ENCODE assay signal across 8 cellular contexts in genomic region chr17:81901167-81902022, GRCh38. TPM values are rescaled to one million over a fixed set of nuclear protein-coding genes. Genes with fewer than 3 reads are reported as not detected.
DNase-seq lines count a peak whose midpoint lies in the region; ATAC-seq and TF ChIP-seq lines count a peak whose summit lies in the region.
"Had no signal": no experiment of that assay in that cellular context is flagged by ENCODE, and none has a peak within 500 bp of the region (broad histone marks: within the 10 kb centered on the region; RNA-seq: fewer than 3 reads in every experiment).

No MANE protein-coding gene starts in this region.

- H3K27me3 Mint-ChIP-seq in activated CD8-positive, alpha-beta T cell treated with anti-CD3 and anti-CD28 coated beads for 36 hours, result peaks cover 6% of the 10 kb centered on the region

- H3K4me3 Mint-ChIP-seq in activated CD8-positive, alpha-beta T cell treated with anti-CD3 and anti-CD28 coated beads for 36 hours, result no peak overlapping the region

- 0 out of 2 replicates have a peak, but pooled peaks cover 4% of the 10 kb centered on the region for H3K4me1 ChIP-seq in HEK293 (ENCODE audit: control insufficient read depth, insufficient read depth, low read length)

- H3K27ac ChIP-seq in HEK293 (ENCODE audit: extremely low read depth, low read depth, low read length), result no peak overlapping the region
- no peak overlapping the region for H3K27ac ChIP-seq in skin epidermis

- H3K4me1 Mint-ChIP-seq in activated CD8-positive, alpha-beta T cell treated with anti-CD3 and anti-CD28 coated beads for 36 hours (ENCODE audit: low read depth), result peaks cover 2% of the 10 kb centered on the region

- no peak overlapping the region for H3K4me3 ChIP-seq in HEK293 (ENCODE audit: low read depth, low read length)
- peak overlapping the region; percentile 55; the same call in 1 of the 2 replicates for H3K4me3 ChIP-seq in iPS-18c (ENCODE audit: insufficient read depth, low read depth, low read length)
- peak overlapping the region in 5 of 7 experiments; percentile 11 to 44 (median 21) for H3K4me3 ChIP-seq in skin epidermis
- H3K4me3 ChIP-seq: MG63 had no signal

- TF ChIP-seq CTCF in HEK293 (tag by site-specific recombination; IDR thresholded peaks at IDR 0.05), result no peak
- TF ChIP-seq CTCF in activated CD8-positive, alpha-beta T cell treated with anti-CD3 and anti-CD28 coated beads for 36 hours (IDR thresholded peaks at IDR 0.05), result no peak

- intact Hi-C loops in activated CD8-positive, alpha-beta T cell treated with anti-CD3 and anti-CD28 coated beads for 36 hours (cut with micrococcal nuclease), result no loop called here

- H3K36me3 Mint-ChIP-seq in activated CD8-positive, alpha-beta T cell treated with anti-CD3 and anti-CD28 coated beads for 36 hours (ENCODE audit: low read depth), result peaks cover 9% of the 10 kb centered on the region

- POLR2A ChIA-PET in HEK293 (lab: Yijun Ruan, JAX), result interaction anchor here (1.1 to 2.2 kb wide), 2 partner anchors 8 to 121 kb away, joined by 4 to 6 read pairs; partner anchors contain the start of genes CENPX and LRRC45
- POLR2A ChIA-PET in activated CD8-positive, alpha-beta T cell treated with anti-CD3 and anti-CD28 coated beads for 36 hours (lab: Charles Lee), result interaction anchor here (1.0 to 3.5 kb wide), 3 partner anchors 8 to 16 kb away, joined by 3 to 14 read pairs (median 3); partner anchors contain the start of genes ALYREF and ANAPC11

- no peaks in the 10 kb centered on the region for H3K9me3 ChIP-seq in HEK293 (ENCODE audit: control insufficient read depth, insufficient read depth, low read depth, low read length)
- H3K9me3 ChIP-seq in iPS-18c (ENCODE audit: control insufficient read depth, insufficient read depth, low read length), result no peaks in the 10 kb centered on the region
- H3K9me3 ChIP-seq: MG63 had no signal

- peaks cover 20 to 72% of the 10 kb centered on the region in 2 experiments for H3K36me3 ChIP-seq in HEK293 (ENCODE audit: control insufficient read depth in 2 of 2, insufficient read depth in 1 of 2, low read length in 2 of 2)

- peak; percentile 25 for ATAC-seq in activated CD8-positive, alpha-beta T cell treated with anti-CD3 and anti-CD28 coated beads for 36 hours
- no peak for ATAC-seq in GM21526 (IDR thresholded peaks at IDR 0.05; ENCODE audit: low FRiP score, unreplicated experiment)

- no peak overlapping the region for H3K27ac Mint-ChIP-seq in activated CD8-positive, alpha-beta T cell treated with anti-CD3 and anti-CD28 coated beads for 36 hours

- CTCF ChIA-PET in HEK293 (lab: Yijun Ruan, JAX), result interaction anchor here (0.9 kb wide), 1 partner anchor 205 kb away, joined by 5 read pairs; no protein-coding TSS in a partner anchor
- CTCF ChIA-PET in activated CD8-positive, alpha-beta T cell treated with anti-CD3 and anti-CD28 coated beads for 36 hours (lab: Charles Lee), result no interaction called here

- H3K9me3 Mint-ChIP-seq in activated CD8-positive, alpha-beta T cell treated with anti-CD3 and anti-CD28 coated beads for 36 hours, result no peaks in the 10 kb centered on the region

- DNase-seq in activated CD8-positive, alpha-beta T cell treated with anti-CD3 and anti-CD28 coated beads for 36 hours, result no peak
- DNase-seq in cerebellum (ENCODE audit: low spot score) (no peak), hypothalamus (lab: John Stamatoyannopoulos, UW) (no peak)
- DNase-seq: MG63 had no signal

TF ChIP-seq in HEK293, 187 proteins besides CTCF, POLR2A, EP300 and RAD21 (continues in another document):
- TF ChIP-seq EGR2 (tag by site-specific recombination; IDR thresholded peaks at IDR 0.05; ENCODE audit: low read depth) (peak; percentile 5; the same call in 1 of the 2 replicates), ZNF175 (tag by site-specific recombination; IDR thresholded peaks at IDR 0.05) (no peak), ZBTB44 (tag by site-specific recombination; IDR thresholded peaks at IDR 0.05) (no peak), KLF1 (tag by site-specific recombination; IDR thresholded peaks at IDR 0.05) (no peak), ZNF624 (tag by site-specific recombination; IDR thresholded peaks at IDR 0.05) (no peak), HIC1 (tag by site-specific recombination; IDR thresholded peaks at IDR 0.05) (peak; percentile 67; the same call in 1 of the 2 replicates), OSR2 (tag by site-specific recombination; IDR thresholded peaks at IDR 0.05) (no peak), ZFHX2 (tag by site-specific recombination; conservative IDR thresholded peaks at IDR 0.05) (peak; percentile 16), ZNF658 (tag by site-specific recombination; IDR thresholded peaks at IDR 0.05) (no peak), ZNF600 (tag by site-specific recombination; IDR thresholded peaks at IDR 0.05) (no peak), GLIS1 (tag by site-specific recombination; IDR thresholded peaks at IDR 0.05) (no peak), ZBTB17 (tag by site-specific recombination; IDR thresholded peaks at IDR 0.05) (peak; percentile 23; the same call in 1 of the 2 replicates), ZFP37 (tag by site-specific recombination; IDR thresholded peaks at IDR 0.05) (no peak), ZNF24 (tag by site-specific recombination; IDR thresholded peaks at IDR 0.05) (no peak), ZBTB20 (tag by site-specific recombination; IDR thresholded peaks at IDR 0.05) (no peak), ZEB2 (tag by site-specific recombination; IDR thresholded peaks at IDR 0.05) (no peak), ZNF223 (tag by site-specific recombination; IDR thresholded peaks at IDR 0.05) (no peak), GLI4 (tag by site-specific recombination; IDR thresholded peaks at IDR 0.05) (no peak), ZNF184 (tag by site-specific recombination; IDR thresholded peaks at IDR 0.05) (no peak)
- TF ChIP-seq, protein P1, sequence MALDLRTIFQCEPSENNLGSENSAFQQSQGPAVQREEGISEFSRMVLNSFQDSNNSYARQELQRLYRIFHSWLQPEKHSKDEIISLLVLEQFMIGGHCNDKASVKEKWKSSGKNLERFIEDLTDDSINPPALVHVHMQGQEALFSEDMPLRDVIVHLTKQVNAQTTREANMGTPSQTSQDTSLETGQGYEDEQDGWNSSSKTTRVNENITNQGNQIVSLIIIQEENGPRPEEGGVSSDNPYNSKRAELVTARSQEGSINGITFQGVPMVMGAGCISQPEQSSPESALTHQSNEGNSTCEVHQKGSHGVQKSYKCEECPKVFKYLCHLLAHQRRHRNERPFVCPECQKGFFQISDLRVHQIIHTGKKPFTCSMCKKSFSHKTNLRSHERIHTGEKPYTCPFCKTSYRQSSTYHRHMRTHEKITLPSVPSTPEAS (tag by site-specific recombination; IDR thresholded peaks at IDR 0.05), result no peak
- TF ChIP-seq, protein P2, sequence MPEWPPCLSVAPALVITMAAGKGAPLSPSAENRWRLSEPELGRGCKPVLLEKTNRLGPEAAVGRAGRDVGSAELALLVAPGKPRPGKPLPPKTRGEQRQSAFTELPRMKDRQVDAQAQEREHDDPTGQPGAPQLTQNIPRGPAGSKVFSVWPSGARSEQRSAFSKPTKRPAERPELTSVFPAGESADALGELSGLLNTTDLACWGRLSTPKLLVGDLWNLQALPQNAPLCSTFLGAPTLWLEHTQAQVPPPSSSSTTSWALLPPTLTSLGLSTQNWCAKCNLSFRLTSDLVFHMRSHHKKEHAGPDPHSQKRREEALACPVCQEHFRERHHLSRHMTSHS (tag by site-specific recombination; IDR thresholded peaks at IDR 0.05), result no peak

RNA-seq across cellular contexts. Expression of gene NPB, which starts 0.6 kb away (rescaled TPM):
- under 1 TPM in 1 of 2 experiments, not detected in 1; 0.18 TPM for total RNA-seq in activated CD8-positive, alpha-beta T cell treated with anti-CD3 and anti-CD28 coated beads for 36 hours
- 2.8 TPM for total RNA-seq in cerebellum

RNA-seq across cellular contexts. Expression of gene PCYT2, which starts 9.8 kb away (rescaled TPM):
- total RNA-seq in activated CD8-positive, alpha-beta T cell treated with anti-CD3 and anti-CD28 coated beads for 36 hours, result 10 to 100 TPM; 20.5 to 22.6 TPM
- total RNA-seq in cerebellum, result 14.1 TPM

RNA-seq across cellular contexts. Expression of gene ANAPC11, which starts 9.9 kb away (rescaled TPM):
- 100 to 1,000 TPM; 122 to 130 TPM for total RNA-seq in activated CD8-positive, alpha-beta T cell treated with anti-CD3 and anti-CD28 coated beads for 36 hours
- total RNA-seq in cerebellum, result 41.7 TPM

RNA-seq across cellular contexts. Expression of gene ALYREF, which starts 10.0 kb away (rescaled TPM):
- total RNA-seq in activated CD8-positive, alpha-beta T cell treated with anti-CD3 and anti-CD28 coated beads for 36 hours, result 100 to 1,000 TPM; 241 TPM
- 39.7 TPM for total RNA-seq in cerebellum

RNA-seq across cellular contexts. Expression of gene SIRT7, which starts 16.6 kb away (rescaled TPM):
- total RNA-seq in activated CD8-positive, alpha-beta T cell treated with anti-CD3 and anti-CD28 coated beads for 36 hours, result 10 to 100 TPM; 28.1 to 32.0 TPM
- 9.9 TPM for total RNA-seq in cerebellum
